Comparison of ENCODE assay signal across 15 cellular contexts in the genomic region with DNA sequence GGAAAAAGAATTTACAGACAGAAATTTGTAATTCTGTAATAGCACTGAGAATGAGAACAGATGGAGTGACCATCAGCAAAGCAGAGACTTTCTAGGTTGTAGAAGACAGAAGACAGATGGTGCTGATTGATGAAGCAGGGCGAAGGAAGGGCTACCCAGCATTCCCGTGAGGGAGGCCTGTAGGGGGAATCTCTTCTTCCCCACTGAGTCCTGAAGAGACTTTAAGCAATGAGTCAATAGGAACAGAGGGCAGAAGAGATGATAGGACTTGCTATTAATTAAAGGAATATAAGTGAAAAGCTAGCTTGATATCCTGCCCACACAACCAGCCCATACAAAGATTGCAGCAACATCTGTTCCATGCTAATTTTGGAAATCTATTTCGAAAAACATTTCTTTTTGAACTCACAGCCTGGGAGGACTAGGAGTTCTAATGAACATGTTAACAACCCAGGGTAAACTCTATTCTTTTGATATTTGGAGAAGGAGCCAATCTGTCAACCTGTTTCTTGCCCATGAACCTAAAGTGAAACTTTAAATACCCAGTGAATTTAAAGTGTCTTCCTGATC. TPM values are rescaled to one million over a fixed set of nuclear protein-coding genes. Genes with fewer than 3 reads are reported as not detected.
A peak's percentile ranks its signal among the peaks of the same experiment; 100 is the strongest.
DNase-seq lines count a peak whose midpoint lies in the region; ATAC-seq, FAIRE-seq and TF ChIP-seq lines count a peak whose summit lies in the region.
"Had no signal": no experiment of that assay in that cellular context is flagged by ENCODE, and none has a peak within 500 bp of the region (broad histone marks: within the 10 kb centered on the region; RNA-seq: fewer than 3 reads in every experiment).

No MANE protein-coding gene starts in this region.

- 85% methylated on average over 3 of the region's 3 CpGs for WGBS in liver
- WGBS in HepG2 (ENCODE audit: low lambda C conversion rate) = 96% methylated on average over 3 of the region's 3 CpGs

- H3K9me3 ChIP-seq in liver (ENCODE audit: control insufficient read depth in 4 of 4, low read length in 3 of 4) = no peaks in the 10 kb centered on the region
- H3K9me3 ChIP-seq in HepG2 (ENCODE audit: low read length) = no peaks in the 10 kb centered on the region
- peaks cover 5% of the 10 kb centered on the region for H3K9me3 ChIP-seq in WERI-Rb-1 (ENCODE audit: severe bottlenecking)
- no peaks in the 10 kb centered on the region for H3K9me3 ChIP-seq in colonic mucosa
- H3K9me3 ChIP-seq: ascending aorta, upper lobe of right lung had no signal

- H3K36me3 ChIP-seq in liver (ENCODE audit: control insufficient read depth in 4 of 4, insufficient read depth in 3 of 4, low read depth in 1 of 4, low read length in 3 of 4) (peaks cover 0 to 2% (median 0%) of the 10 kb centered on the region in 4 donors), HepG2 (replicated peaks in 1 of 2; ENCODE audit: control insufficient read depth in 1 of 2, insufficient read depth in 2 of 2, low read length in 2 of 2) (peaks cover 0 to 4% of the 10 kb centered on the region in 2 experiments; a peak in 2 of 5 replicates), WERI-Rb-1 (peaks cover 12% of the 10 kb centered on the region), colonic mucosa (no peaks in the 10 kb centered on the region)
- H3K36me3 ChIP-seq: ascending aorta, upper lobe of right lung had no signal

- DNase-seq in HepG2 (ENCODE audit: low spot score) = no peak
- DNase-seq in WERI-Rb-1 = peak; percentile 87
- no peak for DNase-seq in colonic mucosa
- DNase-seq in HuH-7 (ENCODE audit: low spot score) = no peak
- DNase-seq in hippocampal formation (lab: John Stamatoyannopoulos, UW) = no peak
- DNase-seq: activated CD4-positive, alpha-beta T cell treated with anti-CD3 and anti-CD28 coated beads, Interleukin-2, amount 10 ng/mL, durations not matched to agents 24 days and 14 days; activated T-cell treated with anti-CD3 and anti-CD28 coated beads, Interleukin-2, amount 50 U/mL, for 4 hours; effector CD4-positive, alpha-beta T cell; PC-3; upper lobe of right lung had no signal

- TF ChIP-seq RAD21 in liver (IDR thresholded peaks at IDR 0.05) (no peak), HepG2 (CRISPR knock-in tag; IDR thresholded peaks at IDR 0.05) (no peak)

- ATAC-seq in HepG2 (no peak), HG02798 (IDR thresholded peaks at IDR 0.05; ENCODE audit: poor library complexity, unreplicated experiment) (no peak)
- ATAC-seq: activated T-cell treated with anti-CD3 and anti-CD28 coated beads, Interleukin-2, amount 50 U/mL, for 4 hours; GM12878; PC-3; upper lobe of right lung had no signal

- in situ Hi-C loops in HepG2 (cut with HindIII; ENCODE audit: extremely low pct_ligation_motif_present, low pct_unique_long_range_greater_than_20kb) = no loop called here

- H3K9ac ChIP-seq in liver (ENCODE audit: low read depth in 1 of 2, low read length in 2 of 2) (no peak overlapping the region), HepG2 (ENCODE audit: insufficient read depth, low read depth, low read length) (no peak overlapping the region), colonic mucosa (ENCODE audit: low read depth in 2 of 2, low read length in 2 of 2) (no peak overlapping the region)

- H3K4me1 ChIP-seq in liver (ENCODE audit: control insufficient read depth in 4 of 4, insufficient read depth in 4 of 4, low read length in 3 of 4) = peaks cover 0 to 2% (median 0%) of the 10 kb centered on the region in 4 donors
- H3K4me1 ChIP-seq in HepG2 (ENCODE audit: insufficient read depth, low read length) = no peaks in the 10 kb centered on the region
- no peaks in the 10 kb centered on the region for H3K4me1 ChIP-seq in colonic mucosa
- H3K4me1 ChIP-seq: ascending aorta had no signal

- CTCF ChIA-PET in HepG2 (lab: Yijun Ruan, JAX; ENCODE audit: low intra/inter-chr PET ratio, low total read pairs) = no interaction called here

- no peaks in the 10 kb centered on the region for H3K27me3 ChIP-seq in liver (ENCODE audit: control insufficient read depth in 4 of 4, insufficient read depth in 4 of 4, low read length in 3 of 4)
- no peaks in the 10 kb centered on the region for H3K27me3 ChIP-seq in HepG2 (ENCODE audit: control insufficient read depth in 1 of 2, insufficient read depth in 2 of 2, low read length in 2 of 2)
- H3K27me3 ChIP-seq in WERI-Rb-1 (ENCODE audit: insufficient read depth, low read depth, severe bottlenecking) = no peaks in the 10 kb centered on the region
- H3K27me3 ChIP-seq in colonic mucosa = no peaks in the 10 kb centered on the region
- H3K27me3 ChIP-seq: ascending aorta, upper lobe of right lung had no signal

- H3K27ac ChIP-seq in liver (ENCODE audit: low read depth in 1 of 2, low read length in 2 of 2) = no peak overlapping the region
- no peak overlapping the region for H3K27ac ChIP-seq in HepG2 (ENCODE audit: extremely low read length, insufficient read depth, low read length)
- peak overlapping the region; percentile 86 for H3K27ac ChIP-seq in WERI-Rb-1
- H3K27ac ChIP-seq in colonic mucosa = no peak overlapping the region
- H3K27ac ChIP-seq: ascending aorta, upper lobe of right lung had no signal

- TF ChIP-seq POLR2A in HepG2 (IDR thresholded peaks at IDR 0.05; ENCODE audit: insufficient read depth in 1 of 2, low read depth in 2 of 2, low read length in 2 of 2) = no peak

- FAIRE-seq in HepG2 (lab: Jason Lieb, UNC) (no peak), islet of Langerhans (lab: Jason Lieb, UNC) (peak; percentile 33)
- FAIRE-seq: GM12878 had no signal

- POLR2A ChIA-PET in HepG2 (lab: Yijun Ruan, JAX) = no interaction called here

- no peaks in the 10 kb centered on the region for H4K20me1 ChIP-seq in HepG2 (ENCODE audit: insufficient read depth, low read length)

- TF ChIP-seq EP300 in HepG2 (IDR thresholded peaks at IDR 0.05; ENCODE audit: low read depth in 2 of 2, low read length in 2 of 2) = no peak
- no peak for TF ChIP-seq EP300 in HepG2 (CRISPR knock-in tag; IDR thresholded peaks at IDR 0.05; ENCODE audit: borderline replicate concordance)

- no TSS peak for BruUV-seq in HepG2 (replicated peaks; lab: Mats Ljungman, UMichigan)

- TF ChIP-seq CTCF in liver (IDR thresholded peaks at IDR 0.05; ENCODE audit: low read depth, low read length, missing input control) = no peak
- no peak for TF ChIP-seq CTCF in HepG2 (CRISPR knock-in tag; IDR thresholded peaks at IDR 0.05)
- no peak for TF ChIP-seq CTCF in WERI-Rb-1 (IDR thresholded peaks at IDR 0.05; ENCODE audit: low read depth, low read length)
- TF ChIP-seq CTCF in colonic mucosa (IDR thresholded peaks at IDR 0.05) = no peak

- no peak overlapping the region for H2AFZ ChIP-seq in HepG2 (ENCODE audit: low read length)

- intact Hi-C loops in HepG2 (cut with micrococcal nuclease; ENCODE audit: unreplicated experiment) = no loop called here
- intact Hi-C loops in colonic mucosa (cut with DNase I) = no loop called here

- H3K4me2 ChIP-seq in HepG2 (ENCODE audit: low read depth, low read length) = no peak overlapping the region

- H3K79me2 ChIP-seq in HepG2 (ENCODE audit: insufficient read depth, low read length) = peaks cover 11% of the 10 kb centered on the region

- H3K4me3 ChIP-seq in liver (ENCODE audit: low read depth in 1 of 3, low read length in 3 of 3) = no peak overlapping the region
- H3K4me3 ChIP-seq in HepG2 (replicated peaks in 1 of 3; ENCODE audit: insufficient read depth in 1 of 3, low read depth in 2 of 3, low read length in 3 of 3) = no peak overlapping the region
- H3K4me3 ChIP-seq in WERI-Rb-1 (ENCODE audit: low read depth, low read length) = peak overlapping the region; percentile 25
- no peak overlapping the region for H3K4me3 ChIP-seq in colonic mucosa
- H3K4me3 ChIP-seq: ascending aorta, GM12878, upper lobe of right lung had no signal

TF ChIP-seq in liver, 16 proteins besides CTCF, POLR2A, EP300 and RAD21 (continues in another document):
- no peak for TF ChIP-seq HNF4A (conservative IDR thresholded peaks at IDR 0.05)
- TF ChIP-seq TAF1 (conservative IDR thresholded peaks at IDR 0.05) = no peak

RNA-seq across cellular contexts. Expression of a gene that starts 44.1 kb away (rescaled TPM):
- 1 to 10 TPM; 5.7 to 8.3 TPM for total RNA-seq in liver
- 10 to 100 TPM; 10.1 to 18.8 TPM for polyA plus RNA-seq in liver
- 11.8 and 23.0 TPM in 2 replicates for total RNA-seq in HepG2 (2016; rRNA removed; fragmentation: Illumina TruSeq; extraction: Trizol)
- 6.1 and 6.9 TPM in 2 replicates for total RNA-seq in HepG2 (2016; cell fraction: cytosol; rRNA removed; fragmentation: Illumina TruSeq; extraction: Trizol; ENCODE audit: low read depth)
- total RNA-seq in HepG2 (2016; cell fraction: insoluble cytoplasmic fraction; rRNA removed; fragmentation: Illumina TruSeq; extraction: Trizol) = 12.6 and 22.2 TPM in 2 replicates
- 13.0 and 14.4 TPM in 2 replicates for total RNA-seq in HepG2 (2016; cell fraction: membrane; rRNA removed; fragmentation: Illumina TruSeq; extraction: Trizol)
- total RNA-seq in HepG2 (2016; cell fraction: nucleus; rRNA removed; fragmentation: Illumina TruSeq; extraction: Trizol) = 10.8 and 11.3 TPM in 2 replicates
- polyA plus RNA-seq in HepG2 (2011; rRNA removed) = 12.8 and 19.5 TPM in 2 replicates
- polyA plus RNA-seq in HepG2 (2011; cell fraction: cytosol; rRNA removed) = 9.2 and 12.2 TPM in 2 replicates
- polyA plus RNA-seq in HepG2 (2011; cell fraction: nucleus; rRNA removed) = 6.4 and 6.7 TPM in 2 replicates
- polyA plus RNA-seq in HepG2 (2012) = 23.7 and 26.7 TPM in 2 replicates
- 14.5 and 15.2 TPM in 2 replicates for polyA plus RNA-seq in HepG2 (2016; cell fraction: cytosol; fragmentation: Illumina TruSeq; extraction: Trizol; ENCODE audit: low read depth)
- 50.3 and 60.4 TPM in 2 replicates for polyA plus RNA-seq in HepG2 (2016; cell fraction: insoluble cytoplasmic fraction; fragmentation: Illumina TruSeq; extraction: Trizol; ENCODE audit: low read depth)
- polyA plus RNA-seq in HepG2 (2016; cell fraction: membrane; fragmentation: Illumina TruSeq; extraction: Trizol; ENCODE audit: low read depth) = 16.5 and 20.5 TPM in 2 replicates
- polyA plus RNA-seq in HepG2 (2016; cell fraction: nucleus; fragmentation: Illumina TruSeq; extraction: Trizol; ENCODE audit: insufficient read depth, low read depth) = 19.8 and 21.9 TPM in 2 replicates
- 9.4 and 17.2 TPM in 2 replicates for polyA minus RNA-seq in HepG2 (2011; rRNA and poly(A)+ RNA removed; ENCODE audit: low replicate concordance)
- polyA minus RNA-seq in HepG2 (2011; cell fraction: cytosol; rRNA and poly(A)+ RNA removed) = 16.0 and 21.1 TPM in 2 replicates
- polyA minus RNA-seq in HepG2 (2011; cell fraction: nucleus; rRNA and poly(A)+ RNA removed) = 23.4 and 25.4 TPM in 2 replicates
- total RNA-seq in colonic mucosa = 10 to 100 TPM; 47.8 to 55.6 TPM
